In the genomic region with DNA sequence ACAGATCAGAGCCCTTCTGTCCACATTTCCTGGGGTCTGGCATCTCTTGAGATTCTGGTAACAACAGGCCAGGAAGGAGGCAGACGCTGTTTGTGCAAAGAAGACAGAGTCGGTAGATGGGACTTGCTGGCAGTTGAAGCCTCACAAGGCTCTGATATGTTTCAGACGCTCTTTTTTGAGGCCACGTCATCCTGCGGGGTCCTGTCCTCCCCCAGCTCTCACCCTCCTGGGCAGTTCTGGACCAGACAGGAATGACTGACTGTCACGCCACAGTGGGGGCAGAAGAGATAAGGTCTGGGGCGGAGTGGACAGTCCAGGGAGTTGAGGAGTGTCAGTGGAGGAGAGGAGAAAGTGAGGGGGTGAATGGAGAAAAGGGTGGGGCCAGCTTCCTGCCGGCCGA, we compare ENCODE assay signal across 26 cellular contexts.
A peak's percentile ranks its signal among the peaks of the same experiment; 100 is the strongest.
DNase-seq lines count a peak whose midpoint lies in the region; ATAC-seq and TF ChIP-seq lines count a peak whose summit lies in the region.
"Had no signal": no experiment of that assay in that cellular context is flagged by ENCODE, and none has a peak within 500 bp of the region (broad histone marks: within the 10 kb centered on the region; RNA-seq: fewer than 3 reads in every experiment).

No MANE protein-coding gene starts in this region.

- DNase-seq in Daoy (ENCODE audit: low read depth) (peak; percentile 27), amniotic epithelial cell (ENCODE audit: low read depth) (peak; percentile 73), islet precursor cell (peak; percentile 60), smooth muscle cell (lab: John Stamatoyannopoulos, UW; ENCODE audit: unreplicated experiment) (no peak), adrenal gland (no peak), CD14-positive monocyte (ENCODE audit: low spot score) (no peak)
- DNase-seq: 8988T; ACHN; CD4-positive, CD25-positive, alpha-beta regulatory T cell; DMS53; GDM1; HCEC 1CT; IMR-90; MM.1S; NCI-H1048; NCI-H1417; NCI-H1694; NCI-H2081; NCI-H226; NCI-H510A; NCI-H69; Peyer's patch; SK-N-SH had no signal

- TF ChIP-seq CTCF in smooth muscle cell (IDR thresholded peaks at IDR 0.05; ENCODE audit: borderline replicate concordance, insufficient read depth, poor library complexity, severe bottlenecking) (no peak), adrenal gland (IDR thresholded peaks at IDR 0.05) (no peak), CD14-positive monocyte (IDR thresholded peaks at IDR 0.05) (no peak)

- no peaks in the 10 kb centered on the region for H3K4me1 Mint-ChIP-seq in CD14-positive monocyte
- H3K4me1 Mint-ChIP-seq: CD4-positive, CD25-positive, alpha-beta regulatory T cell had no signal

- no peaks in the 10 kb centered on the region for H3K79me2 ChIP-seq in smooth muscle cell (ENCODE audit: low read depth)

- H3K27ac ChIP-seq in smooth muscle cell (ENCODE audit: low read depth) (peak overlapping the region; percentile 93), adrenal gland (no peak overlapping the region)
- H3K27ac ChIP-seq: KMS-11, Peyer's patch had no signal

- no peak overlapping the region for H2AFZ ChIP-seq in smooth muscle cell (ENCODE audit: low read depth)

- H3K36me3 Mint-ChIP-seq in CD14-positive monocyte = no peaks in the 10 kb centered on the region
- H3K36me3 Mint-ChIP-seq: CD4-positive, CD25-positive, alpha-beta regulatory T cell had no signal

- TF ChIP-seq POLR2A in adrenal gland (IDR thresholded peaks at IDR 0.05) = no peak

- H3K4me3 ChIP-seq in smooth muscle cell = no peak overlapping the region
- H3K4me3 ChIP-seq in adrenal gland = no peak overlapping the region
- H3K4me3 ChIP-seq: GM12878, Peyer's patch had no signal

- H3K4me1 ChIP-seq in smooth muscle cell (ENCODE audit: low read depth) (no peaks in the 10 kb centered on the region), adrenal gland (replicated peaks in 1 of 2) (no peaks in the 10 kb centered on the region)
- H3K4me1 ChIP-seq: Peyer's patch had no signal

- no peak overlapping the region for H3K27ac Mint-ChIP-seq in CD14-positive monocyte

- ATAC-seq in GM18867 (IDR thresholded peaks at IDR 0.05; ENCODE audit: unreplicated experiment) = no peak
- ATAC-seq: GM12878 had no signal

- H3K4me2 ChIP-seq in smooth muscle cell = no peak overlapping the region
- H3K4me2 ChIP-seq: KMS-11, SK-N-SH had no signal

- H3K27me3 ChIP-seq in smooth muscle cell (ENCODE audit: low read depth) = no peaks in the 10 kb centered on the region
- H3K27me3 ChIP-seq in adrenal gland = peaks cover 3% of the 10 kb centered on the region
- H3K27me3 ChIP-seq: Peyer's patch had no signal

- WGBS in smooth muscle cell (ENCODE audit: low lambda C conversion rate) = 27% methylated on average over 9 of the region's 9 CpGs
- 74 to 79% (median 77%) methylated on average over 9 of the region's 9 CpGs for WGBS in adrenal gland, 4 donors

- H3K4me3 Mint-ChIP-seq in CD14-positive monocyte = no peak overlapping the region
- H3K4me3 Mint-ChIP-seq: CD4-positive, CD25-positive, alpha-beta regulatory T cell had no signal

- intact Hi-C loops in adrenal gland (cut with DNase I) = no loop called here
- intact Hi-C loops in CD14-positive monocyte (cut with micrococcal nuclease) = no loop called here

- H3K36me3 ChIP-seq in smooth muscle cell (ENCODE audit: low read depth) (no peaks in the 10 kb centered on the region), adrenal gland (replicated peaks in 1 of 2) (no peaks in the 10 kb centered on the region)
- H3K36me3 ChIP-seq: Peyer's patch had no signal

- peaks cover 9% of the 10 kb centered on the region for H3F3A ChIP-seq in smooth muscle cell (ENCODE audit: low read depth)

- no peaks in the 10 kb centered on the region for H4K20me1 ChIP-seq in smooth muscle cell (ENCODE audit: low read depth)

- H3K9me3 Mint-ChIP-seq in CD14-positive monocyte = no peaks in the 10 kb centered on the region

- H3K9ac ChIP-seq in smooth muscle cell (ENCODE audit: low read depth) = peak overlapping the region; percentile 53
- H3K9ac ChIP-seq: KMS-11, SK-N-SH had no signal

- H3K9me3 ChIP-seq in smooth muscle cell (replicated peaks; ENCODE audit: low read depth) (no peaks in the 10 kb centered on the region), adrenal gland (replicated peaks in 1 of 3) (no peaks in the 10 kb centered on the region)
- H3K9me3 ChIP-seq: Peyer's patch, SK-N-SH had no signal

- peaks cover 6 to 14% (median 7%) of the 10 kb centered on the region in 3 donors for H3K27me3 Mint-ChIP-seq in CD14-positive monocyte (ENCODE audit: low read depth in 3 of 3)

Comparison
In these comparisons a context has a peak if more than half of its experiments do, and no peak if none do; other contexts are left out.
1. DNase-seq: peak in Daoy (single experiment), amniotic epithelial cell (single experiment) and islet precursor cell (single experiment); none in smooth muscle cell (single experiment), adrenal gland (0 of 7) and CD14-positive monocyte (single experiment).